In the genomic region with DNA sequence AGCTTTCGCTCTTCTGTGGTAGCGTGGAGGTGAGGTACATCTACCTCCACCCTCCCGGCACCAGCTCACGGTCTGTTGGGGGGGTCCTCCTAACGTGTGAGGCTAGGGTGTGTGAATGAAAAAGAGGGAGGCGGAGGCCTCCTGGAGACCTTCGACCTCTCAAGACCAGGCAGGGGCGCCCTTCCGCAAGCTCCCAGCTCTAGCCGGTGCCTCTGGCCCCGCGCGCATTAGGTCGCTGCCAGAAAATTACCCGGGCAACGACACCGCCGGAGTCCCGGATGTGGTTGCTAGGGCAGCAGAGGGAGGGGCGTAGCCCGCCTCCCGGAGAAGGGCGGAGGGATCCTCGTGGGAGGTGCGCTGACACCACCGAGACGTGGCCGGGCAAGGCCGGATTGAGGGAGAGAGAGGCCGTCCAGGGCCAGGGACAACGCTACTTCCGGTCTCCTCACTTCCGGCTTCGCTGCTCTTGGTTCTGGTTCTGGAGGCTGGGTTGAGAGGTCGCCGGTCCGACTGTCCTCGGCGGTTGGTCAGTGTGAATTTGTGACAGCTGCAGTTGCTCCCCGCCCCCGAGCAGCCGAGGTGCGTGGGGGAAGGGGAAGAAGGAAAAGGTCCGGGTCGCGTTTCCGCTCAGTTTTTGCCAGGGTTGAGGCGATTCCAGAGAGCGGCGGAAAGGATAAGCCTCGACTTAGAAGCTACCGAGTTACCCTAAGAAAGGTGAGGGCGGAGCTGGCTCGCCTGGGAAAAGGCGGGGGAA, we compare ENCODE assay signal across 1 cellular context.
TF ChIP-seq lines count a peak whose summit lies in the region.

A gene with protein sequence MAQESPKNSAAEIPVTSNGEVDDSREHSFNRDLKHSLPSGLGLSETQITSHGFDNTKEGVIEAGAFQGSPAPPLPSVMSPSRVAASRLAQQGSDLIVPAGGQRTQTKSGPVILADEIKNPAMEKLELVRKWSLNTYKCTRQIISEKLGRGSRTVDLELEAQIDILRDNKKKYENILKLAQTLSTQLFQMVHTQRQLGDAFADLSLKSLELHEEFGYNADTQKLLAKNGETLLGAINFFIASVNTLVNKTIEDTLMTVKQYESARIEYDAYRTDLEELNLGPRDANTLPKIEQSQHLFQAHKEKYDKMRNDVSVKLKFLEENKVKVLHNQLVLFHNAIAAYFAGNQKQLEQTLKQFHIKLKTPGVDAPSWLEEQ (plus strand): TSS at position 442 of the 754 bp plus-strand sequence. CDS start 49,680 bp downstream, outside the sequence.
A gene (minus strand): TSS at position 218 of the 754 bp plus-strand sequence. CDS start 8,726 bp downstream, outside the sequence.

TF ChIP-seq in HepG2, 621 proteins besides CTCF, POLR2A, EP300 and RAD21 (continued from another document and continues in another):
- TF ChIP-seq, protein P1, sequence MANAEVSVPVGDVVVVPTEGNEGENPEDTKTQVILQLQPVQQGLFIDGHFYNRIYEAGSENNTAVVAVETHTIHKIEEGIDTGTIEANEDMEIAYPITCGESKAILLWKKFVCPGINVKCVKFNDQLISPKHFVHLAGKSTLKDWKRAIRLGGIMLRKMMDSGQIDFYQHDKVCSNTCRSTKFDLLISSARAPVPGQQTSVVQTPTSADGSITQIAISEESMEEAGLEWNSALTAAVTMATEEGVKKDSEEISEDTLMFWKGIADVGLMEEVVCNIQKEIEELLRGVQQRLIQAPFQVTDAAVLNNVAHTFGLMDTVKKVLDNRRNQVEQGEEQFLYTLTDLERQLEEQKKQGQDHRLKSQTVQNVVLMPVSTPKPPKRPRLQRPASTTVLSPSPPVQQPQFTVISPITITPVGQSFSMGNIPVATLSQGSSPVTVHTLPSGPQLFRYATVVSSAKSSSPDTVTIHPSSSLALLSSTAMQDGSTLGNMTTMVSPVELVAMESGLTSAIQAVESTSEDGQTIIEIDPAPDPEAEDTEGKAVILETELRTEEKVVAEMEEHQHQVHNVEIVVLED (CRISPR knock-in tag; IDR thresholded peaks at IDR 0.05; ENCODE audit: borderline replicate concordance), result peak; percentile 83; the same call in 1 of the 2 replicates
- TF ChIP-seq U2AF2 (IDR thresholded peaks at IDR 0.05; ENCODE audit: low read depth, low read length), result peak; percentile 85; the same call in 1 of the 2 replicates
- TF ChIP-seq ZNF3 (CRISPR knock-in tag; IDR thresholded peaks at IDR 0.05), result no peak
- 0 out of 2 replicates have a peak, but pooled peaks have one; percentile 58 for TF ChIP-seq ZIK1 (CRISPR knock-in tag; IDR thresholded peaks at IDR 0.05; ENCODE audit: borderline replicate concordance, low read depth)
- TF ChIP-seq, protein P2, sequence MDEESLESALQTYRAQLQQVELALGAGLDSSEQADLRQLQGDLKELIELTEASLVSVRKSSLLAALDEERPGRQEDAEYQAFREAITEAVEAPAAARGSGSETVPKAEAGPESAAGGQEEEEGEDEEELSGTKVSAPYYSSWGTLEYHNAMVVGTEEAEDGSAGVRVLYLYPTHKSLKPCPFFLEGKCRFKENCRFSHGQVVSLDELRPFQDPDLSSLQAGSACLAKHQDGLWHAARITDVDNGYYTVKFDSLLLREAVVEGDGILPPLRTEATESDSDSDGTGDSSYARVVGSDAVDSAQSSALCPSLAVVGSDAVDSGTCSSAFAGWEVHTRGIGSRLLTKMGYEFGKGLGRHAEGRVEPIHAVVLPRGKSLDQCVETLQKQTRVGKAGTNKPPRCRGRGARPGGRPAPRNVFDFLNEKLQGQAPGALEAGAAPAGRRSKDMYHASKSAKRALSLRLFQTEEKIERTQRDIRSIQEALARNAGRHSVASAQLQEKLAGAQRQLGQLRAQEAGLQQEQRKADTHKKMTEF (CRISPR knock-in tag; IDR thresholded peaks at IDR 0.05), result peak; percentile 79
- TF ChIP-seq ZNF570 (CRISPR knock-in tag; IDR thresholded peaks at IDR 0.05; ENCODE audit: borderline replicate concordance), result no peak
- TF ChIP-seq MIER3 (CRISPR knock-in tag; IDR thresholded peaks at IDR 0.05; ENCODE audit: borderline replicate concordance), result peak; percentile 80; the same call in 1 of the 2 replicates
- TF ChIP-seq SYNCRIP (IDR thresholded peaks at IDR 0.05; ENCODE audit: insufficient read depth, low read depth, low read length), result no peak
- TF ChIP-seq, protein P3, sequence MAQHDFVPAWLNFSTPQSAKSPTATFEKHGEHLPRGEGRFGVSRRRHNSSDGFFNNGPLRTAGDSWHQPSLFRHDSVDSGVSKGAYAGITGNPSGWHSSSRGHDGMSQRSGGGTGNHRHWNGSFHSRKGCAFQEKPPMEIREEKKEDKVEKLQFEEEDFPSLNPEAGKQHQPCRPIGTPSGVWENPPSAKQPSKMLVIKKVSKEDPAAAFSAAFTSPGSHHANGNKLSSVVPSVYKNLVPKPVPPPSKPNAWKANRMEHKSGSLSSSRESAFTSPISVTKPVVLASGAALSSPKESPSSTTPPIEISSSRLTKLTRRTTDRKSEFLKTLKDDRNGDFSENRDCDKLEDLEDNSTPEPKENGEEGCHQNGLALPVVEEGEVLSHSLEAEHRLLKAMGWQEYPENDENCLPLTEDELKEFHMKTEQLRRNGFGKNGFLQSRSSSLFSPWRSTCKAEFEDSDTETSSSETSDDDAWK (CRISPR knock-in tag; IDR thresholded peaks at IDR 0.05), result no peak
- TF ChIP-seq HCFC1 (IDR thresholded peaks at IDR 0.05; ENCODE audit: low read depth, low read length), result peak; percentile 50; the same call in 1 of the 2 replicates
- no peak for TF ChIP-seq FIP1L1 (IDR thresholded peaks at IDR 0.05; ENCODE audit: borderline replicate concordance, insufficient read depth, low read depth, low read length)
- peak; percentile 14; the same call in 1 of the 2 replicates for TF ChIP-seq ZNF792 (CRISPR knock-in tag; IDR thresholded peaks at IDR 0.05)
- TF ChIP-seq, protein P4, sequence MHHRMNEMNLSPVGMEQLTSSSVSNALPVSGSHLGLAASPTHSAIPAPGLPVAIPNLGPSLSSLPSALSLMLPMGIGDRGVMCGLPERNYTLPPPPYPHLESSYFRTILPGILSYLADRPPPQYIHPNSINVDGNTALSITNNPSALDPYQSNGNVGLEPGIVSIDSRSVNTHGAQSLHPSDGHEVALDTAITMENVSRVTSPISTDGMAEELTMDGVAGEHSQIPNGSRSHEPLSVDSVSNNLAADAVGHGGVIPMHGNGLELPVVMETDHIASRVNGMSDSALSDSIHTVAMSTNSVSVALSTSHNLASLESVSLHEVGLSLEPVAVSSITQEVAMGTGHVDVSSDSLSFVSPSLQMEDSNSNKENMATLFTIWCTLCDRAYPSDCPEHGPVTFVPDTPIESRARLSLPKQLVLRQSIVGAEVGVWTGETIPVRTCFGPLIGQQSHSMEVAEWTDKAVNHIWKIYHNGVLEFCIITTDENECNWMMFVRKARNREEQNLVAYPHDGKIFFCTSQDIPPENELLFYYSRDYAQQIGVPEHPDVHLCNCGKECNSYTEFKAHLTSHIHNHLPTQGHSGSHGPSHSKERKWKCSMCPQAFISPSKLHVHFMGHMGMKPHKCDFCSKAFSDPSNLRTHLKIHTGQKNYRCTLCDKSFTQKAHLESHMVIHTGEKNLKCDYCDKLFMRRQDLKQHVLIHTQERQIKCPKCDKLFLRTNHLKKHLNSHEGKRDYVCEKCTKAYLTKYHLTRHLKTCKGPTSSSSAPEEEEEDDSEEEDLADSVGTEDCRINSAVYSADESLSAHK (CRISPR knock-in tag; IDR thresholded peaks at IDR 0.05; ENCODE audit: borderline replicate concordance), result no peak
- TF ChIP-seq, protein P5, sequence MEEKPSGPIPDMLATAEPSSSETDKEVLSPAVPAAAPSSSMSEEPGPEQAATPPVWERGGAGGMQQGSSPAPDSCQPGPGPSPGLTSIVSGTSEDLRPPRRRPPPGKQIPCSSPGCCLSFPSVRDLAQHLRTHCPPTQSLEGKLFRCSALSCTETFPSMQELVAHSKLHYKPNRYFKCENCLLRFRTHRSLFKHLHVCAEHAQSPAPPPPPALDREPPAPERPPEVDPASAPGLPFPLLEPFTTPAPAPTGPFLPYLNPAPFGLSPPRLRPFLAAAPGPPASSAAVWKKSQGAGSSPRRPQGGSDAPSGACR (CRISPR knock-in tag; IDR thresholded peaks at IDR 0.05), result peak; percentile 95
- TF ChIP-seq ZNF788 (CRISPR knock-in tag; IDR thresholded peaks at IDR 0.05; ENCODE audit: borderline replicate concordance), result peak; percentile 85; the same call in 1 of the 2 replicates
- TF ChIP-seq GABPB1 (CRISPR knock-in tag; IDR thresholded peaks at IDR 0.05), result peak; percentile 99
- TF ChIP-seq ZSCAN21 (CRISPR knock-in tag; IDR thresholded peaks at IDR 0.05; ENCODE audit: borderline replicate concordance), result 0 out of 2 replicates have a peak, but pooled peaks have one; percentile 67
- no peak for TF ChIP-seq ZSCAN12 (CRISPR knock-in tag; IDR thresholded peaks at IDR 0.05)
- no peak for TF ChIP-seq ZNF530 (CRISPR knock-in tag; IDR thresholded peaks at IDR 0.05; ENCODE audit: low read depth)
- no peak for TF ChIP-seq AHR (CRISPR knock-in tag; IDR thresholded peaks at IDR 0.05)
- TF ChIP-seq, protein P6, sequence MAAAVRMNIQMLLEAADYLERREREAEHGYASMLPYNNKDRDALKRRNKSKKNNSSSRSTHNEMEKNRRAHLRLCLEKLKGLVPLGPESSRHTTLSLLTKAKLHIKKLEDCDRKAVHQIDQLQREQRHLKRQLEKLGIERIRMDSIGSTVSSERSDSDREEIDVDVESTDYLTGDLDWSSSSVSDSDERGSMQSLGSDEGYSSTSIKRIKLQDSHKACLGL (CRISPR knock-in tag; IDR thresholded peaks at IDR 0.05), result no peak
- TF ChIP-seq ZFP62 (CRISPR knock-in tag; IDR thresholded peaks at IDR 0.05), result no peak
- TF ChIP-seq, protein P7, sequence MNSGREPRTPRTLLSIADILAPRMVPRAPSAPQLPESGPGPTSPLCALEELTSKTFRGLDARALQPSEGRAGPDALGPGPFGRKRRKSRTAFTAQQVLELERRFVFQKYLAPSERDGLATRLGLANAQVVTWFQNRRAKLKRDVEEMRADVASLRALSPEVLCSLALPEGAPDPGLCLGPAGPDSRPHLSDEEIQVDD (CRISPR knock-in tag; IDR thresholded peaks at IDR 0.05; ENCODE audit: borderline replicate concordance), result no peak; the same call in 1 of the 2 replicates
- no peak for TF ChIP-seq DPF2 (CRISPR knock-in tag; IDR thresholded peaks at IDR 0.05; ENCODE audit: borderline replicate concordance, low read depth)
- TF ChIP-seq, protein P8, sequence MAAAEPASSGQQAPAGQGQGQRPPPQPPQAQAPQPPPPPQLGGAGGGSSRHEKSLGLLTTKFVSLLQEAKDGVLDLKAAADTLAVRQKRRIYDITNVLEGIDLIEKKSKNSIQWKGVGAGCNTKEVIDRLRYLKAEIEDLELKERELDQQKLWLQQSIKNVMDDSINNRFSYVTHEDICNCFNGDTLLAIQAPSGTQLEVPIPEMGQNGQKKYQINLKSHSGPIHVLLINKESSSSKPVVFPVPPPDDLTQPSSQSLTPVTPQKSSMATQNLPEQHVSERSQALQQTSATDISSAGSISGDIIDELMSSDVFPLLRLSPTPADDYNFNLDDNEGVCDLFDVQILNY (CRISPR knock-in tag; conservative IDR thresholded peaks at IDR 0.05), result no peak
- TF ChIP-seq TSC22D2 (CRISPR knock-in tag; IDR thresholded peaks at IDR 0.05; ENCODE audit: borderline replicate concordance), result no peak
- no peak for TF ChIP-seq ZNF749 (CRISPR knock-in tag; IDR thresholded peaks at IDR 0.05; ENCODE audit: borderline replicate concordance)
- TF ChIP-seq ZNF552 (CRISPR knock-in tag; IDR thresholded peaks at IDR 0.05; ENCODE audit: borderline replicate concordance), result no peak; the same call in 1 of the 2 replicates
- peak; percentile 65; the same call in 1 of the 2 replicates for TF ChIP-seq ZNF543 (CRISPR knock-in tag; IDR thresholded peaks at IDR 0.05)
- TF ChIP-seq, protein P9, sequence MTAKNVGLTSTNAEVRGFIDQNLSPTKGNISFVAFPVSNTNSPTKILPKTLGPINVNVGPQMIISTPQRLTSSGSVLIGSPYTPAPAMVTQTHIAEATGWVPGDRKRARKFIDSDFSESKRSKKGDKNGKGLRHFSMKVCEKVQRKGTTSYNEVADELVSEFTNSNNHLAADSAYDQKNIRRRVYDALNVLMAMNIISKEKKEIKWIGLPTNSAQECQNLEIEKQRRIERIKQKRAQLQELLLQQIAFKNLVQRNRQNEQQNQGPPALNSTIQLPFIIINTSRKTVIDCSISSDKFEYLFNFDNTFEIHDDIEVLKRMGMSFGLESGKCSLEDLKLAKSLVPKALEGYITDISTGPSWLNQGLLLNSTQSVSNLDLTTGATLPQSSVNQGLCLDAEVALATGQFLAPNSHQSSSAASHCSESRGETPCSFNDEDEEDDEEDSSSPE (CRISPR knock-in tag; IDR thresholded peaks at IDR 0.05), result peak; percentile 74; the same call in 1 of the 2 replicates
- TF ChIP-seq ZNF567 (CRISPR knock-in tag; IDR thresholded peaks at IDR 0.05; ENCODE audit: borderline replicate concordance), result no peak
- no peak for TF ChIP-seq KLF13 (CRISPR knock-in tag; IDR thresholded peaks at IDR 0.05)
- no peak for TF ChIP-seq ESRRA (CRISPR knock-in tag; IDR thresholded peaks at IDR 0.05; ENCODE audit: low read depth)
- TF ChIP-seq, protein P10, sequence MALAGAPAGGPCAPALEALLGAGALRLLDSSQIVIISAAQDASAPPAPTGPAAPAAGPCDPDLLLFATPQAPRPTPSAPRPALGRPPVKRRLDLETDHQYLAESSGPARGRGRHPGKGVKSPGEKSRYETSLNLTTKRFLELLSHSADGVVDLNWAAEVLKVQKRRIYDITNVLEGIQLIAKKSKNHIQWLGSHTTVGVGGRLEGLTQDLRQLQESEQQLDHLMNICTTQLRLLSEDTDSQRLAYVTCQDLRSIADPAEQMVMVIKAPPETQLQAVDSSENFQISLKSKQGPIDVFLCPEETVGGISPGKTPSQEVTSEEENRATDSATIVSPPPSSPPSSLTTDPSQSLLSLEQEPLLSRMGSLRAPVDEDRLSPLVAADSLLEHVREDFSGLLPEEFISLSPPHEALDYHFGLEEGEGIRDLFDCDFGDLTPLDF (CRISPR knock-in tag; IDR thresholded peaks at IDR 0.05), result peak; percentile 49; the same call in 1 of the 2 replicates
- TF ChIP-seq ZNF326 (CRISPR knock-in tag; IDR thresholded peaks at IDR 0.05; ENCODE audit: borderline replicate concordance), result no peak
- peak; percentile 85 for TF ChIP-seq ZNF430 (CRISPR knock-in tag; IDR thresholded peaks at IDR 0.05)
- TF ChIP-seq ZNF563 (CRISPR knock-in tag; IDR thresholded peaks at IDR 0.05), result no peak
- TF ChIP-seq ATAD3A (CRISPR knock-in tag; IDR thresholded peaks at IDR 0.05), result no peak
- TF ChIP-seq, protein P11, sequence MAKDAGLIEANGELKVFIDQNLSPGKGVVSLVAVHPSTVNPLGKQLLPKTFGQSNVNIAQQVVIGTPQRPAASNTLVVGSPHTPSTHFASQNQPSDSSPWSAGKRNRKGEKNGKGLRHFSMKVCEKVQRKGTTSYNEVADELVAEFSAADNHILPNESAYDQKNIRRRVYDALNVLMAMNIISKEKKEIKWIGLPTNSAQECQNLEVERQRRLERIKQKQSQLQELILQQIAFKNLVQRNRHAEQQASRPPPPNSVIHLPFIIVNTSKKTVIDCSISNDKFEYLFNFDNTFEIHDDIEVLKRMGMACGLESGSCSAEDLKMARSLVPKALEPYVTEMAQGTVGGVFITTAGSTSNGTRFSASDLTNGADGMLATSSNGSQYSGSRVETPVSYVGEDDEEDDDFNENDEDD (CRISPR knock-in tag; IDR thresholded peaks at IDR 0.05; ENCODE audit: borderline replicate concordance), result no peak
- TF ChIP-seq JUNB (CRISPR knock-in tag; IDR thresholded peaks at IDR 0.05; ENCODE audit: borderline replicate concordance), result no peak
- TF ChIP-seq NR2F6 (IDR thresholded peaks at IDR 0.05), result peak; percentile 71
- TF ChIP-seq NR2F6 (CRISPR knock-in tag; IDR thresholded peaks at IDR 0.05), result peak; percentile 51
- TF ChIP-seq ZNF761 (CRISPR knock-in tag; conservative IDR thresholded peaks at IDR 0.05), result peak; percentile 68; the same call in 1 of the 2 replicates
- TF ChIP-seq ZFP36 (IDR thresholded peaks at IDR 0.05; ENCODE audit: borderline replicate concordance, low read depth, low read length, partially characterized antibody), result no peak
